Comparison of ENCODE assay signal across 17 cellular contexts in the genomic region with DNA sequence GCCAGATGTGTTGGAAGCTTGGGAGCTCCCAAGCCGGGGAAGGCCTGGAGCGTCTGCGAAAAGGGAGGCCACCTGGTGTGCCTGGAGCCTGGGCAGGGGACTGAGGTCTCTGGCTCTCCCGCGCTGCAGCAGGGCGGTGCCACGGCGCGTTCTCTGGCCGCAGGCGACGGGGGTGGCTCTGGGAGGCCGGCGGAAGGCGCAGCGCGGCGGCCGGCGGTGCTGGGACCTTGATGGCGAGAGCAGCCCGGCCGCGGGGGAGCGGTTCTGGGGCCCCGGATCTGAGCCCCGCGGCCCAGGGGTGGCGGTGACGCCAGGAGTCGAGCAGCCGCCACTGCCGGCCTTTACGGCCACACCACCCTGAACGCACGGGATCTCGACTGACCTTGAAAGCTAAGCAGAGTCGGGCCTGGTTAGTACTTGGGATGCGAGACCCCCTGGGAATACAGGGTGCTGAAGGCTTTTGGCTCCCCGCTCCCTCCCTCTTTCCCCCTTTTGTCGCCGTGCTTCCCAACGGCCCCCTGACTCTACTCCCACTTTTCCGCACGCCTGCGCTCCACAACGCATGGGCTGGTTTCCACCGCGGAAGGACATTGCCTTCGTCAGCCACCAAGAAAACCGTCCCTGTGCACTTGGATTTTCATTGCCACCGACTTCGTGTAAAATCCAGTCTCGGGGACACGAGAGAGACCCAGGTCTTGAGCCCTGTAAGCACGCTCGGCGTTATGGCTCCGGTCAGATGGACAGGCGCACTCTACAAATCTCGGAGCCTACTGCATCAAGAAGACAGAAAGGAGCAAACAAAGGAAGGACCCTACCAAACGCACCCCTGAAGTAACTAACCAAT. TPM values are rescaled to one million over a fixed set of nuclear protein-coding genes. Genes with fewer than 3 reads are reported as not detected.
A peak's percentile ranks its signal among the peaks of the same experiment; 100 is the strongest.
DNase-seq lines count a peak whose midpoint lies in the region; ATAC-seq and TF ChIP-seq lines count a peak whose summit lies in the region.
"Had no signal": no experiment of that assay in that cellular context is flagged by ENCODE, and none has a peak within 500 bp of the region (broad histone marks: within the 10 kb centered on the region; RNA-seq: fewer than 3 reads in every experiment).

No MANE protein-coding gene starts in this region.

- no peak for ATAC-seq in GM18907 (IDR thresholded peaks at IDR 0.05; ENCODE audit: unreplicated experiment)
- no peak for ATAC-seq in HG02571 (IDR thresholded peaks at IDR 0.05; ENCODE audit: unreplicated experiment)
- ATAC-seq: gastroesophageal sphincter, left colon had no signal

- DNase-seq in activated CD4-positive, alpha-beta T cell treated with anti-CD3 and anti-CD28 coated beads, Interleukin-2, amount 10 ng/mL, durations not matched to agents 7 days and 5 days = no peak
- no peak for DNase-seq in activated CD4-positive, alpha-beta T cell treated with anti-CD3 and anti-CD28 coated beads, Interleukin-2, amount 50 U/mL, for 1 hour
- DNase-seq in endothelial cell (ENCODE audit: low spot score) = peak; percentile 21
- no peak for DNase-seq in smooth muscle cell (lab: John Stamatoyannopoulos, UW; ENCODE audit: unreplicated experiment)
- DNase-seq: ACHN, Calu3, left colon, NCI-H2171 had no signal

- H3K4me3 ChIP-seq in parathyroid adenoma (ENCODE audit: low read depth, low read length) (no peak overlapping the region), smooth muscle cell (no peak overlapping the region)
- H3K4me3 ChIP-seq: gastroesophageal sphincter, SJSA1 had no signal

- H3K4me1 Mint-ChIP-seq in activated CD4-positive, alpha-beta T cell treated with anti-CD3 and anti-CD28 coated beads, Interleukin-2, amount 10 ng/mL, durations not matched to agents 7 days and 5 days = peaks cover 17% of the 10 kb centered on the region
- peaks cover 46% of the 10 kb centered on the region for H3K4me1 Mint-ChIP-seq in endothelial cell (ENCODE audit: unreplicated experiment)
- H3K4me1 Mint-ChIP-seq: nephron had no signal

- 42% methylated on average over 55 of the region's 62 CpGs for WGBS in smooth muscle cell (ENCODE audit: low lambda C conversion rate)

- CTCF ChIA-PET in activated CD4-positive, alpha-beta T cell treated with anti-CD3 and anti-CD28 coated beads, Interleukin-2, amount 10 ng/mL, durations not matched to agents 7 days and 5 days (lab: Charles Lee) = no interaction called here

- peaks cover 2% of the 10 kb centered on the region for H3K9me3 Mint-ChIP-seq in activated CD4-positive, alpha-beta T cell treated with anti-CD3 and anti-CD28 coated beads, Interleukin-2, amount 10 ng/mL, durations not matched to agents 7 days and 5 days
- no peaks in the 10 kb centered on the region for H3K9me3 Mint-ChIP-seq in endothelial cell (ENCODE audit: unreplicated experiment)

- H3K4me2 ChIP-seq in parathyroid adenoma (ENCODE audit: low read length) = peak overlapping the region; percentile 31
- H3K4me2 ChIP-seq in smooth muscle cell = no peak overlapping the region

- H3K9me3 ChIP-seq in parathyroid adenoma (ENCODE audit: control insufficient read depth, low read length) (no peaks in the 10 kb centered on the region), smooth muscle cell (replicated peaks; ENCODE audit: low read depth) (no peaks in the 10 kb centered on the region)
- H3K9me3 ChIP-seq: gastroesophageal sphincter, SJSA1 had no signal

- H3K36me3 Mint-ChIP-seq in activated CD4-positive, alpha-beta T cell treated with anti-CD3 and anti-CD28 coated beads, Interleukin-2, amount 10 ng/mL, durations not matched to agents 7 days and 5 days (ENCODE audit: low read depth) = peaks cover 14% of the 10 kb centered on the region
- peaks cover 17% of the 10 kb centered on the region for H3K36me3 Mint-ChIP-seq in endothelial cell (ENCODE audit: low read depth, unreplicated experiment)

- no peaks in the 10 kb centered on the region for H3K4me1 ChIP-seq in parathyroid adenoma
- no peaks in the 10 kb centered on the region for H3K4me1 ChIP-seq in smooth muscle cell (ENCODE audit: low read depth)
- H3K4me1 ChIP-seq: SJSA1 had no signal

- TF ChIP-seq CTCF in endothelial cell (IDR thresholded peaks at IDR 0.05; ENCODE audit: unreplicated experiment) = no peak
- no peak for TF ChIP-seq CTCF in parathyroid adenoma (IDR thresholded peaks at IDR 0.05)
- no peak for TF ChIP-seq CTCF in smooth muscle cell (IDR thresholded peaks at IDR 0.05; ENCODE audit: borderline replicate concordance, insufficient read depth, poor library complexity, severe bottlenecking)

- no peaks in the 10 kb centered on the region for H4K20me1 ChIP-seq in smooth muscle cell (ENCODE audit: low read depth)

- peak overlapping the region; percentile 52 for H3K27ac Mint-ChIP-seq in activated CD4-positive, alpha-beta T cell treated with anti-CD3 and anti-CD28 coated beads, Interleukin-2, amount 10 ng/mL, durations not matched to agents 7 days and 5 days
- H3K27ac Mint-ChIP-seq in endothelial cell (ENCODE audit: unreplicated experiment) = no peak overlapping the region
- H3K27ac Mint-ChIP-seq: nephron had no signal

- H3K9ac ChIP-seq in parathyroid adenoma = no peak overlapping the region
- H3K9ac ChIP-seq in smooth muscle cell (ENCODE audit: low read depth) = no peak overlapping the region

- H2AFZ ChIP-seq in parathyroid adenoma = no peak overlapping the region
- no peak overlapping the region for H2AFZ ChIP-seq in smooth muscle cell (ENCODE audit: low read depth)

- POLR2A ChIA-PET in activated CD4-positive, alpha-beta T cell treated with anti-CD3 and anti-CD28 coated beads, Interleukin-2, amount 10 ng/mL, durations not matched to agents 7 days and 5 days (lab: Charles Lee) = no interaction called here

- peak; percentile 14 for TF ChIP-seq POLR2A in GM18951 (IDR thresholded peaks at IDR 0.05; ENCODE audit: extremely low read depth, insufficient read depth, insufficient read length)

- H3K27me3 ChIP-seq in parathyroid adenoma (ENCODE audit: control insufficient read depth, insufficient read depth, low read length) (peaks cover 15% of the 10 kb centered on the region), smooth muscle cell (ENCODE audit: low read depth) (peaks cover 79% of the 10 kb centered on the region)
- H3K27me3 ChIP-seq: SJSA1 had no signal

- H3K27ac ChIP-seq in parathyroid adenoma (no peak overlapping the region), smooth muscle cell (ENCODE audit: low read depth) (no peak overlapping the region)
- H3K27ac ChIP-seq: gastroesophageal sphincter, SJSA1 had no signal

- H3K27me3 Mint-ChIP-seq in activated CD4-positive, alpha-beta T cell treated with anti-CD3 and anti-CD28 coated beads, Interleukin-2, amount 10 ng/mL, durations not matched to agents 7 days and 5 days = peaks cover 73% of the 10 kb centered on the region
- peaks cover 46% of the 10 kb centered on the region for H3K27me3 Mint-ChIP-seq in endothelial cell (ENCODE audit: unreplicated experiment)

- no peaks in the 10 kb centered on the region for H3F3A ChIP-seq in smooth muscle cell (ENCODE audit: low read depth)

- in situ Hi-C loops in GM18951 (cut with MboI; ENCODE audit: low sequenced_read_pairs, unreplicated experiment) = no loop called here

- H3K4me3 Mint-ChIP-seq in activated CD4-positive, alpha-beta T cell treated with anti-CD3 and anti-CD28 coated beads, Interleukin-2, amount 10 ng/mL, durations not matched to agents 7 days and 5 days = peak overlapping the region; percentile 16
- H3K4me3 Mint-ChIP-seq in endothelial cell (ENCODE audit: unreplicated experiment) = peak overlapping the region; percentile 80
- H3K4me3 Mint-ChIP-seq: nephron had no signal

- H3K79me2 ChIP-seq in parathyroid adenoma (no peaks in the 10 kb centered on the region), smooth muscle cell (ENCODE audit: low read depth) (no peaks in the 10 kb centered on the region)

- H3K36me3 ChIP-seq in parathyroid adenoma (ENCODE audit: control insufficient read depth, insufficient read depth, low read length) = no peaks in the 10 kb centered on the region
- H3K36me3 ChIP-seq in smooth muscle cell (ENCODE audit: low read depth) = no peaks in the 10 kb centered on the region
- H3K36me3 ChIP-seq: gastroesophageal sphincter, SJSA1 had no signal

RNA-seq across cellular contexts. Expression of a gene that starts 9.5 kb away (rescaled TPM):
- total RNA-seq in activated CD4-positive, alpha-beta T cell treated with anti-CD3 and anti-CD28 coated beads, Interleukin-2, amount 10 ng/mL, durations not matched to agents 7 days and 5 days = not detected
- not detected for total RNA-seq in endothelial cell (ENCODE audit: unreplicated experiment)
- total RNA-seq in smooth muscle cell = not detected in 2 replicates
- not detected in 2 replicates for polyA plus RNA-seq in smooth muscle cell
- total RNA-seq: Calu3, gastroesophageal sphincter, left colon, SJSA1, skeletal muscle tissue, temporal lobe had no signal

RNA-seq across cellular contexts. Expression of a gene that starts 46.7 kb away (rescaled TPM):
- total RNA-seq in activated CD4-positive, alpha-beta T cell treated with anti-CD3 and anti-CD28 coated beads, Interleukin-2, amount 10 ng/mL, durations not matched to agents 7 days and 5 days = not detected
- total RNA-seq in endothelial cell (ENCODE audit: unreplicated experiment) = 0.28 TPM
- not detected in 2 replicates for total RNA-seq in smooth muscle cell
- not detected in 2 replicates for polyA plus RNA-seq in smooth muscle cell
- total RNA-seq: Calu3, gastroesophageal sphincter, left colon, SJSA1, skeletal muscle tissue, temporal lobe had no signal
